32 cellular contexts compared by ENCODE assay signal in the genomic region with DNA sequence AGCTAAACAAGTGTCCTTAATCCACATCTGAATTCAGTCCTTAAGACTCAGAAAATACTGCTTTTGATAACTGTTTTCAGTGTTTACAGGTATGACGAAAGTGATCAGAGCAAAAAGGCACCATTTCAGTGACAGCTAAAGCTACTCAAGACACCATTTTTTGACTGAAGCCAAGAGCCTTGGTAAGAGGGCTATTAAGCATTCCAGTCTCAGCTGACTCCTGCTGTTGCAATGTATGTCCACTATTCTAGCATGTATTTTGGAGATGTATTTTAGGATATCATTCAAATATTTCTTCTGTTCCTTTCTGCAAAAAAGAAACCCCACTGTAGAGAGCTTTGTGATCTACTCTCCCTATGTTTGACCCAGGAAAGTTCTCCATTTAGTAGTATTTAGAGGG. TPM values are rescaled to one million over a fixed set of nuclear protein-coding genes. Genes with fewer than 3 reads are reported as not detected.
DNase-seq lines count a peak whose midpoint lies in the region; ATAC-seq and TF ChIP-seq lines count a peak whose summit lies in the region.
"Had no signal": no experiment of that assay in that cellular context is flagged by ENCODE, and none has a peak within 500 bp of the region (broad histone marks: within the 10 kb centered on the region; RNA-seq: fewer than 3 reads in every experiment).

No MANE protein-coding gene starts in this region.

- H3K9me3 ChIP-seq in osteoblast (ENCODE audit: low read depth, low read length) (no peaks in the 10 kb centered on the region), right cardiac atrium (ENCODE audit: control insufficient read depth, low read length) (no peaks in the 10 kb centered on the region)
- H3K9me3 ChIP-seq: Caco-2 had no signal

- H3K4me1 ChIP-seq in osteoblast (ENCODE audit: insufficient read depth, low read length), result no peaks in the 10 kb centered on the region
- H3K4me1 ChIP-seq in right cardiac atrium (ENCODE audit: control insufficient read depth, insufficient read depth, low read length), result no peaks in the 10 kb centered on the region
- H3K4me1 ChIP-seq: Caco-2 had no signal

- H3K27me3 ChIP-seq in osteoblast (ENCODE audit: insufficient read depth, low read length) (peaks cover 19% of the 10 kb centered on the region), right cardiac atrium (ENCODE audit: control insufficient read depth, insufficient read depth) (no peaks in the 10 kb centered on the region)
- H3K27me3 ChIP-seq: BLaER1 treated with 17β-estradiol and CSF1 and Interleukin-3, amounts not matched to agents 10 nM and 100 nM had no signal

- intact Hi-C loops in right cardiac atrium (cut with DNase I), result loop anchor here in 2 of 4 donors (10.0 kb wide), 2 partner anchors 78 to 88 kb away; no protein-coding TSS in a partner anchor

- H3K36me3 ChIP-seq in osteoblast (ENCODE audit: insufficient read depth, low read length), result no peaks in the 10 kb centered on the region

- WGBS in right cardiac atrium, result 86% methylated on average over 1 of the region's 1 CpG

- H3K4me2 ChIP-seq in osteoblast (ENCODE audit: insufficient read depth, low read length), result no peak overlapping the region
- H3K4me2 ChIP-seq: GM23338, PC-9 had no signal

- peak; percentile 3 for DNase-seq in EH (ENCODE audit: low read depth)
- peak; percentile 32 for DNase-seq in NCI-H2227 treated with DMSO at 0.1 percent for 48 hours (lab: John Stamatoyannopoulos, UW)
- no peak for DNase-seq in osteoblast (ENCODE audit: insufficient read length, low spot score, missing footprints)
- no peak for DNase-seq in NCI-H2196 (lab: John Stamatoyannopoulos, UW; ENCODE audit: unreplicated experiment)
- DNase-seq in NCI-H510A treated with DMSO at 0.1 percent for 48 hours (lab: John Stamatoyannopoulos, UW), result no peak
- DNase-seq in right cardiac atrium, result no peak
- DNase-seq in coronary artery (ENCODE audit: low spot score), result no peak
- DNase-seq: Caco-2; CD4-positive, alpha-beta T cell; DMS79; GF-D8; H9; KBM-7; NCI-H1105 treated with DMSO at 0.1 percent for 48 hours; NCI-H146; NCI-H1930; NCI-H2107; NCI-H345; NCI-H524 treated with DMSO at 0.1 percent for 48 hours; NCI-H774; NK-92 treated with Interleukin-12 subunit alpha and Interleukin-12 subunit beta, amount 100 ng/mL, for 24 hours; PC-9; SHP77; T-helper 1 cell had no signal

- no peak overlapping the region for H3K4me3 ChIP-seq in osteoblast (ENCODE audit: insufficient read depth, low read length)
- H3K4me3 ChIP-seq in right cardiac atrium (ENCODE audit: low read length), result no peak overlapping the region
- no peak overlapping the region for H3K4me3 ChIP-seq in coronary artery
- H3K4me3 ChIP-seq: BLaER1 treated with 17β-estradiol and CSF1 and Interleukin-3, amounts not matched to agents 10 nM and 100 nM; GM23338; PC-9 had no signal

- H3K79me2 ChIP-seq in osteoblast (ENCODE audit: insufficient read depth, low read length), result no peaks in the 10 kb centered on the region

- ATAC-seq in right cardiac atrium, result no peak
- ATAC-seq: GM23338, HepG2 had no signal

- H4K20me1 ChIP-seq in osteoblast (ENCODE audit: insufficient read depth, low read length), result no peaks in the 10 kb centered on the region
- H4K20me1 ChIP-seq: BLaER1 treated with 17β-estradiol and CSF1 and Interleukin-3, amounts not matched to agents 10 nM and 100 nM had no signal

- peak overlapping the region; percentile 10 for H3K27ac ChIP-seq in angular gyrus (ENCODE audit: low read depth, low read length)
- H3K27ac ChIP-seq in osteoblast (ENCODE audit: low read depth, low read length), result no peak overlapping the region
- H3K27ac ChIP-seq in right cardiac atrium (ENCODE audit: low read length), result no peak overlapping the region
- no peak overlapping the region for H3K27ac ChIP-seq in coronary artery
- H3K27ac ChIP-seq: BLaER1 treated with 17β-estradiol and CSF1 and Interleukin-3, amounts not matched to agents 10 nM and 100 nM; PC-9; RWPE1 had no signal

- TF ChIP-seq CTCF in osteoblast (IDR thresholded peaks at IDR 0.05; ENCODE audit: extremely low read depth, low read depth, low read length), result no peak
- no peak for TF ChIP-seq CTCF in coronary artery (IDR thresholded peaks at IDR 0.05)

- peak overlapping the region; percentile 21 for H2AFZ ChIP-seq in osteoblast (ENCODE audit: low read length)
- H2AFZ ChIP-seq: GM23338, PC-9 had no signal

RNA-seq across cellular contexts. Expression of a gene that starts 4.2 kb away (rescaled TPM):
- total RNA-seq in osteoblast (under 0.01 and 0.36 TPM in 2 replicates), right cardiac atrium (1 to 10 TPM in 1 of 4 donors, under 1 TPM in 3; 0.63 to 1.5 (median 0.79) TPM)
- 0.29 TPM for polyA plus RNA-seq in right cardiac atrium
- total RNA-seq: A172; Caco-2; CD4-positive, alpha-beta T cell; GM23338; H9; HepG2; HT1080; LHCN-M2 had no signal

RNA-seq across cellular contexts. Expression of a gene that starts 16.8 kb away (rescaled TPM):
- 95.2 and 97.8 TPM in 2 replicates for total RNA-seq in osteoblast
- 100 to 1,000 TPM; 149 to 188 (median 165) TPM for total RNA-seq in right cardiac atrium
- 232 TPM for polyA plus RNA-seq in right cardiac atrium

Comparison
In these comparisons a context has a peak if more than half of its experiments do, and no peak if none do; other contexts are left out.
1. DNase-seq: peak in EH (single experiment) and NCI-H2227 treated with DMSO at 0.1 percent for 48 hours (single experiment); none in osteoblast (single experiment), NCI-H2196 (single experiment), NCI-H510A treated with DMSO at 0.1 percent for 48 hours (single experiment), right cardiac atrium (0 of 3) and coronary artery (single experiment).